Comparison of ENCODE assay signal across 21 cellular contexts in the genomic region with DNA sequence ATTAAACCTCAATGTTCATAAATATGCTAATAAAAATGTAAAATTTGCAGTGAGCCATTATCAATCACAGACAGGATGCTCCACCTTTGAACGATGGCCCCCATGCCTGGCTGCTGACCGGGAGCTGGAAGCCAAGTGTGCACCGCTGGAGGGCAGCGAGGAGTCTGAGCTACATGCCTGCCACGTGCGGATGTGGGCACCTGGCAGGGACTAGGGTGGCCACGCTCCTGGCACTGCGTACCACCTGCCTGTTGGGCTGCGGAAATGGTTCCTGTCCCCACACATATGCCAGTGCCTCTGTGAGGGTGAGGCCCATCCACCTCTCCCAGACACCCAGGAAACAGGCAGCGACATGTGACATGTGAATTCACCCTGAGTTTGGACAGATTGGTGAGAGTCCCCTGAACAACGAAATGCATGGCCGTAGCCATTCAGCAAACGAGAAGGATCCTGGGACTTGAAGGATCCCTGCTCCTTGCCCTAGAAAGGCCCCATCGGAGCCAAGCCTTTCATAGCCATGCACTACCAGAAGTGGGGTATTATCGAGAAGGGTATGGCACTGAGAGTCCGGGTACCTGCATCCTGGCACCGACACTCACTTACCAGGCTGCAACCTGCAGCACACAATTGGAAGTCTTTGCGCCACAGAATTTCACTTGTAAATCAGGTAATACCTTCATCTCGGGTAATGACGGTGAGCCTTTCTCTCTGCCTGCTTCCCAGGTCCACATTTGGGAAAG.
"Had no signal": no experiment of that assay in that cellular context is flagged by ENCODE, and none has a peak within 500 bp of the region (broad histone marks: within the 10 kb centered on the region; RNA-seq: fewer than 3 reads in every experiment).

No MANE protein-coding gene starts in this region.

- H3K27ac ChIP-seq: esophagus squamous epithelium, gastroesophageal sphincter, pancreas, psoas muscle, transverse colon, WERI-Rb-1 had no signal

- H3K36me3 ChIP-seq: esophagus squamous epithelium, pancreas, right atrium auricular region, stomach, transverse colon, uterus, WERI-Rb-1 had no signal

- H3K9me3 Mint-ChIP-seq: activated naive CD4-positive, alpha-beta T cell treated with anti-CD3 and anti-CD28 coated beads, Interleukin-2, amount 50 U/mL, for 24 hours; brain; nephron had no signal

- H3K36me3 Mint-ChIP-seq: activated naive CD4-positive, alpha-beta T cell treated with anti-CD3 and anti-CD28 coated beads, Interleukin-2, amount 50 U/mL, for 24 hours had no signal

- H3K4me3 Mint-ChIP-seq: activated naive CD4-positive, alpha-beta T cell treated with anti-CD3 and anti-CD28 coated beads, Interleukin-2, amount 50 U/mL, for 24 hours; nephron had no signal

- DNase-seq: activated gamma-delta T cell treated with Interleukin-2 at 50 U/mL for 16 hours; activated T-cell treated with anti-CD3 and anti-CD28 coated beads, Interleukin-2, amount 50 U/mL, for 1 hour; aorta; caudate nucleus; dermis blood vessel endothelial cell; esophagus squamous epithelium; hypothalamus; left ventricle myocardium superior; mammary epithelial cell; pancreas; psoas muscle; stimulated activated CD4-positive, alpha-beta T cell treated with anti-CD3 and anti-CD28 coated beads, Interleukin-1b, Interleukin-23, amount 100 ng/mL, for 48 hours; stomach; transverse colon; uterus; WERI-Rb-1 had no signal

- H3K27me3 ChIP-seq: esophagus squamous epithelium, gastroesophageal sphincter, pancreas, right atrium auricular region, transverse colon, uterus had no signal

- ATAC-seq: gastroesophageal sphincter, left ventricle myocardium superior, pancreas, psoas muscle had no signal

- H3K9me3 ChIP-seq: esophagus squamous epithelium, gastroesophageal sphincter, pancreas, psoas muscle, right atrium auricular region, stomach, transverse colon, uterus had no signal

- H3K27ac Mint-ChIP-seq: activated naive CD4-positive, alpha-beta T cell treated with anti-CD3 and anti-CD28 coated beads, Interleukin-2, amount 50 U/mL, for 24 hours had no signal

- H3K4me1 Mint-ChIP-seq: activated naive CD4-positive, alpha-beta T cell treated with anti-CD3 and anti-CD28 coated beads, Interleukin-2, amount 50 U/mL, for 24 hours had no signal

- H3K4me3 ChIP-seq: esophagus squamous epithelium, gastroesophageal sphincter, pancreas, psoas muscle, right atrium auricular region, stomach, transverse colon, uterus had no signal

- H3K4me1 ChIP-seq: pancreas had no signal
